In genomic region chr2:148614024-148614331, GRCh38 we compare ENCODE assay signal across 9 cellular contexts. TPM values are rescaled to one million over a fixed set of nuclear protein-coding genes. Genes with fewer than 3 reads are reported as not detected.
DNase-seq lines count a peak whose midpoint lies in the region; ATAC-seq and TF ChIP-seq lines count a peak whose summit lies in the region.
"Had no signal": no experiment of that assay in that cellular context is flagged by ENCODE, and none has a peak within 500 bp of the region (broad histone marks: within the 10 kb centered on the region; RNA-seq: fewer than 3 reads in every experiment).

No MANE protein-coding gene starts in this region.

- H3K9ac ChIP-seq in BLaER1: no peak overlapping the region
- H3K9ac ChIP-seq in endodermal cell (ENCODE audit: extremely low read depth, low read length, poor library complexity, severe bottlenecking): no peak overlapping the region
- no peak overlapping the region for H3K9ac ChIP-seq in colonic mucosa (ENCODE audit: low read depth in 2 of 2, low read length in 2 of 2)

- H3K27ac ChIP-seq in BLaER1 (no peak overlapping the region), endodermal cell (ENCODE audit: low read depth, low read length) (peak overlapping the region; percentile 3), brain microvascular endothelial cell (no peak overlapping the region), colonic mucosa (no peak overlapping the region)

- peaks cover 13% of the 10 kb centered on the region for H3K4me1 ChIP-seq in BLaER1
- peaks cover 6% of the 10 kb centered on the region for H3K4me1 ChIP-seq in endodermal cell (ENCODE audit: control insufficient read depth, insufficient read depth, low read length)
- H3K4me1 ChIP-seq in colonic mucosa: no peaks in the 10 kb centered on the region

- in situ Hi-C loops in brain microvascular endothelial cell (cut with HindIII; ENCODE audit: low pct_ligation_motif_present, low sequenced_read_pairs): no loop called here

- H3K27me3 Mint-ChIP-seq in endodermal cell (ENCODE audit: insufficient read depth): no peaks in the 10 kb centered on the region
- no peaks in the 10 kb centered on the region for H3K27me3 Mint-ChIP-seq in stimulated activated naive B cell treated with anti-CD40 and anti-IgM and Interleukin-4, amounts not matched to agents 10 μg/mL and 1 μg/mL and 100 μg/mL, for 72 hours
- H3K27me3 Mint-ChIP-seq: central memory CD8-positive, alpha-beta T cell had no signal

- H3K9me3 Mint-ChIP-seq in endodermal cell: no peaks in the 10 kb centered on the region
- peaks cover 0 to 1% of the 10 kb centered on the region in 2 donors for H3K9me3 Mint-ChIP-seq in stimulated activated naive B cell treated with anti-CD40 and anti-IgM and Interleukin-4, amounts not matched to agents 10 μg/mL and 1 μg/mL and 100 μg/mL, for 72 hours
- H3K9me3 Mint-ChIP-seq: central memory CD8-positive, alpha-beta T cell had no signal

- peak; percentile 7 for ATAC-seq in GM21423 (IDR thresholded peaks at IDR 0.05; ENCODE audit: unreplicated experiment)
- peak; percentile 16 to 35 for ATAC-seq in stimulated activated naive B cell treated with anti-CD40 and anti-IgM and Interleukin-4, amounts not matched to agents 10 μg/mL and 1 μg/mL and 100 μg/mL, for 72 hours (replicated peaks)

- WGBS in endodermal cell (ENCODE audit: insufficient coverage in 1 of 2, insufficient read length in 1 of 2), 2 experiments: 73 to 88% methylated on average over 1 of the region's 1 CpG

- H3K4me2 ChIP-seq in BLaER1: peak overlapping the region; percentile 21; the same call in 1 of the 2 replicates

- H3K27me3 ChIP-seq in BLaER1: no peaks in the 10 kb centered on the region
- H3K27me3 ChIP-seq in endodermal cell (ENCODE audit: control insufficient read depth, insufficient read depth, low read length, poor library complexity, severe bottlenecking): no peaks in the 10 kb centered on the region
- no peaks in the 10 kb centered on the region for H3K27me3 ChIP-seq in brain microvascular endothelial cell (replicated peaks)
- no peaks in the 10 kb centered on the region for H3K27me3 ChIP-seq in colonic mucosa

- TF ChIP-seq RAD21 in Ishikawa (IDR thresholded peaks at IDR 0.05; ENCODE audit: low read depth): no peak

- peak overlapping the region; percentile 37 for H3K27ac Mint-ChIP-seq in endodermal cell
- peak overlapping the region; percentile 81 for H3K27ac Mint-ChIP-seq in stimulated activated naive B cell treated with anti-CD40 and anti-IgM and Interleukin-4, amounts not matched to agents 10 μg/mL and 1 μg/mL and 100 μg/mL, for 72 hours

- intact Hi-C loops in colonic mucosa (cut with DNase I): no loop called here

- DNase-seq in endodermal cell (peak; percentile 83), brain microvascular endothelial cell (no peak), GF-D8 (lab: John Stamatoyannopoulos, UW) (no peak), colonic mucosa (no peak)
- DNase-seq in stimulated activated naive B cell treated with anti-CD40 and anti-IgM and Interleukin-4, amounts not matched to agents 10 μg/mL and 1 μg/mL and 100 μg/mL, for 72 hours: no peak

- no peak for TF ChIP-seq EP300 in Ishikawa (IDR thresholded peaks at IDR 0.05; ENCODE audit: borderline replicate concordance)

- no peaks in the 10 kb centered on the region for H3K36me3 Mint-ChIP-seq in endodermal cell (ENCODE audit: low read depth)
- H3K36me3 Mint-ChIP-seq in stimulated activated naive B cell treated with anti-CD40 and anti-IgM and Interleukin-4, amounts not matched to agents 10 μg/mL and 1 μg/mL and 100 μg/mL, for 72 hours: no peaks in the 10 kb centered on the region

- no peak overlapping the region for H3K4me3 Mint-ChIP-seq in endodermal cell
- no peak overlapping the region for H3K4me3 Mint-ChIP-seq in stimulated activated naive B cell treated with anti-CD40 and anti-IgM and Interleukin-4, amounts not matched to agents 10 μg/mL and 1 μg/mL and 100 μg/mL, for 72 hours
- H3K4me3 Mint-ChIP-seq: central memory CD8-positive, alpha-beta T cell had no signal

- H4K20me1 ChIP-seq in BLaER1: no peaks in the 10 kb centered on the region

- TF ChIP-seq CTCF in endodermal cell (conservative IDR thresholded peaks at IDR 0.05) (no peak), brain microvascular endothelial cell (IDR thresholded peaks at IDR 0.05; ENCODE audit: low read depth, low read length, missing control alignments) (no peak), colonic mucosa (IDR thresholded peaks at IDR 0.05) (no peak)

- no peaks in the 10 kb centered on the region for H3K9me3 ChIP-seq in BLaER1
- H3K9me3 ChIP-seq in endodermal cell (ENCODE audit: control insufficient read depth, low read length): no peaks in the 10 kb centered on the region
- H3K9me3 ChIP-seq in colonic mucosa: no peaks in the 10 kb centered on the region

- H3K36me3 ChIP-seq in BLaER1: no peaks in the 10 kb centered on the region
- no peaks in the 10 kb centered on the region for H3K36me3 ChIP-seq in endodermal cell (ENCODE audit: control insufficient read depth, insufficient read depth, low read length)
- no peaks in the 10 kb centered on the region for H3K36me3 ChIP-seq in brain microvascular endothelial cell (replicated peaks)
- no peaks in the 10 kb centered on the region for H3K36me3 ChIP-seq in colonic mucosa

- H3K4me3 ChIP-seq in BLaER1 (no peak overlapping the region), endodermal cell (ENCODE audit: low read length) (no peak overlapping the region), brain microvascular endothelial cell (ENCODE audit: low read depth, low read length) (no peak overlapping the region), colonic mucosa (no peak overlapping the region)

- peaks cover 32% of the 10 kb centered on the region for H3K4me1 Mint-ChIP-seq in endodermal cell
- peaks cover 7 to 24% of the 10 kb centered on the region in 2 donors for H3K4me1 Mint-ChIP-seq in stimulated activated naive B cell treated with anti-CD40 and anti-IgM and Interleukin-4, amounts not matched to agents 10 μg/mL and 1 μg/mL and 100 μg/mL, for 72 hours
- H3K4me1 Mint-ChIP-seq: central memory CD8-positive, alpha-beta T cell had no signal

TF ChIP-seq in Ishikawa, 13 proteins besides CTCF, POLR2A, EP300 and RAD21:
- TF ChIP-seq MAX (IDR thresholded peaks at IDR 0.05) (peak; percentile 47; the same call in 1 of the 2 replicates), TAF1 (IDR thresholded peaks at IDR 0.05; ENCODE audit: low read depth) (no peak)

RNA-seq across cellular contexts. Expression of gene EPC2, which starts 30.6 kb away (rescaled TPM):
- 10 to 100 TPM; 23.0 to 32.0 TPM for total RNA-seq in endodermal cell
- 23.9 TPM for polyA plus RNA-seq in endodermal cell (2013, experiment 1 of 2)
- 24.6 TPM for polyA plus RNA-seq in endodermal cell (2013, experiment 2 of 2)
- total RNA-seq in colonic mucosa: 10 to 100 TPM; 18.4 to 20.7 TPM
